Comparison of ENCODE assay signal across 8 cellular contexts in genomic region chr1:41241748-41242644, GRCh38. TPM values are rescaled to one million over a fixed set of nuclear protein-coding genes. Genes with fewer than 3 reads are reported as not detected.
DNase-seq lines count a peak whose midpoint lies in the region; ATAC-seq and TF ChIP-seq lines count a peak whose summit lies in the region.

SCMH1 (minus strand) TSS chr1:41242306; CDS start chr1:41186133, 56,173 bp downstream.

- H3K4me1 ChIP-seq in Panc1 (ENCODE audit: control insufficient read depth, insufficient read depth, low read length) (peaks cover 33% of the 10 kb centered on the region), thyroid gland (peaks cover 8 to 23% of the 10 kb centered on the region in 2 donors)

- POLR2A ChIA-PET in BJ (lab: Charles Lee) (no interaction called here), Panc1 (lab: Charles Lee) (interaction anchor here (0.7 kb wide), 1 partner anchor 8 kb away, joined by 6 read pairs; no protein-coding TSS in a partner anchor)

- peak within 1 kb of the TSS; percentile 93 for H3K27ac ChIP-seq in Panc1 (ENCODE audit: low read length)
- peak within 1 kb of the TSS; percentile 93 to 95 (median 95) for H3K27ac ChIP-seq in thyroid gland

- intact Hi-C loops in Panc1 (cut with micrococcal nuclease; ENCODE audit: unreplicated experiment), result no loop called here
- intact Hi-C loops in thyroid gland (cut with DNase I), result no loop called here

- TF ChIP-seq POLR2A in thyroid gland (IDR thresholded peaks at IDR 0.05), result peak in 1 of 2 donors; percentile 13

- in situ Hi-C loops in Panc1 (cut with HindIII; ENCODE audit: low pct_unique_long_range_greater_than_20kb, low sequenced_read_pairs), result no loop called here

- WGBS in thyroid gland, 2 donors, result 0 to 2% methylated on average over 1 to 16 of the region's 121 CpGs

- TF ChIP-seq CTCF in BJ (IDR thresholded peaks at IDR 0.05; ENCODE audit: insufficient read depth, low read depth, low read length) (no peak), Panc1 (IDR thresholded peaks at IDR 0.05) (no peak), thyroid gland (IDR thresholded peaks at IDR 0.05) (no peak)

- H3K27me3 ChIP-seq in BJ (ENCODE audit: control insufficient read depth, insufficient read depth, low read length), result no peaks in the 10 kb centered on the region
- no peaks in the 10 kb centered on the region for H3K27me3 ChIP-seq in Panc1 (ENCODE audit: control insufficient read depth, insufficient read depth, low read length)
- H3K27me3 ChIP-seq in thyroid gland, result no peaks in the 10 kb centered on the region

- H3K4me3 ChIP-seq in BJ (ENCODE audit: low read depth, low read length), result peak within 1 kb of the TSS; percentile 55
- peak within 1 kb of the TSS; percentile 67 to 75 for H3K4me3 ChIP-seq in Panc1 (ENCODE audit: low read depth in 2 of 2, low read length in 2 of 2)
- H3K4me3 ChIP-seq in thyroid gland (replicated peaks in 1 of 3), result peak within 1 kb of the TSS; percentile 70 to 90 (median 85)

- H3K36me3 ChIP-seq in BJ (ENCODE audit: control insufficient read depth, insufficient read depth, low read length) (no peaks in the 10 kb centered on the region), Panc1 (ENCODE audit: control insufficient read depth, insufficient read depth, low read length) (no peaks in the 10 kb centered on the region), thyroid gland (no peaks in the 10 kb centered on the region)

- CTCF ChIA-PET in BJ (lab: Yijun Ruan, JAX), result no interaction called here
- CTCF ChIA-PET in Panc1 (lab: Charles Lee), result no interaction called here

- H3K9me3 ChIP-seq in Panc1 (ENCODE audit: control insufficient read depth, insufficient read depth, low read depth, low read length) (no peaks in the 10 kb centered on the region), thyroid gland (no peaks in the 10 kb centered on the region)

- no peak for DNase-seq in BJ (ENCODE audit: low read depth)
- DNase-seq in GM19240 (ENCODE audit: insufficient read length, low spot score), result peak; percentile 59
- no peak for DNase-seq in Panc1 (ENCODE audit: low read depth, low spot score)
- DNase-seq in activated effector memory CD4-positive, alpha-beta T cell treated with anti-CD3 and anti-CD28 coated beads, Interleukin-2, amount 50 U/mL, for 16 hours, result peak; percentile 86
- DNase-seq in globus pallidus (ENCODE audit: low spot score), result peak; percentile 20
- no peak for DNase-seq in occipital lobe (lab: John Stamatoyannopoulos, UW)
- DNase-seq in thyroid gland, result peak; percentile 54 to 60

- ATAC-seq in HG03460 (IDR thresholded peaks at IDR 0.05; ENCODE audit: unreplicated experiment), result peak; percentile 32
- ATAC-seq in Panc1, result peak; percentile 78

- no TSS peak for BruUV-seq in Panc1 (replicated peaks; lab: Mats Ljungman, UMichigan)

RNA-seq across cellular contexts. Expression of gene SCMH1, which starts in this region (rescaled TPM):
- 32.0 and 44.9 TPM in 2 replicates for polyA plus RNA-seq in BJ (2011; rRNA removed)
- polyA minus RNA-seq in BJ (2011; rRNA and poly(A)+ RNA removed), result 42.4 and 44.1 TPM in 2 replicates
- total RNA-seq in Panc1 (2021; ENCODE audit: unreplicated experiment) (42.7 TPM), occipital lobe (45.5 TPM), thyroid gland (10 to 100 TPM; 30.6 to 93.0 (median 47.5) TPM)
- 42.2 TPM for polyA plus RNA-seq in Panc1 (2012; ENCODE audit: insufficient read length)

Comparison
In these comparisons a context has a peak if more than half of its experiments do, and no peak if none do; other contexts are left out.
1. DNase-seq: peak in GM19240 (single experiment), activated effector memory CD4-positive, alpha-beta T cell treated with anti-CD3 and anti-CD28 coated beads, Interleukin-2, amount 50 U/mL, for 16 hours (single experiment), globus pallidus (single experiment) and thyroid gland (2 of 2); none in BJ (single experiment), Panc1 (single experiment) and occipital lobe (single experiment).
2. Peak in every context shown above with its lines, with median percentiles within 50 percentile points of each other: H3K4me3 ChIP-seq.